In the genomic region with DNA sequence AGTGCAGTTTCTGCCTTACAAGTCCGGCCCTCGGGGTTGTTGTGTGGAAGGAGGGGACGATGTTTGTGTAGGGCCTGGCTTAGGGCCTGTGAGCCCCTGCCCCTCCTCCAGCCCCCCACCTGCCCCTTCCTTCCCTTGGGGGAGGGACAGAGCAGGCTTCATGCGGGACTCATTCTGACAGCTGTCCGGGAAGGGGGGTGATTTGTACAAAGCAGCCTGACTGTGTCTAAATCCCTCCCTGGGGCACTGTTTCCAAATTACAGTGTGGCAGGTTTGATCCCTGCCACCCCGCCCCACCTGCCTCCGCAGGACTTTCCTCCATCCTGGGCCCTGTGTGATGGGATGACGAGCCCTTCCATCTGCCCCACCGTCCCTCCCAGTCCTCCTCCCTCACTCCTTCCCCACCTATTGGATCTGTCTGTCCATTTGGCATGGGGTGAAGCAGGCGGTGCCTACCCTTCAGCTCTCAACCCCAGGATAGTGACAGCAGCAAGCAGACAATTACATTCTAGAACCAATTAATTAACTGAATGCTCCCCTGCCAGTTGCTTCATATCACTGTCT, we compare ENCODE assay signal across 16 cellular contexts.
DNase-seq lines count a peak whose midpoint lies in the region; ATAC-seq, FAIRE-seq and TF ChIP-seq lines count a peak whose summit lies in the region.
"Had no signal": no experiment of that assay in that cellular context is flagged by ENCODE, and none has a peak within 500 bp of the region (broad histone marks: within the 10 kb centered on the region; RNA-seq: fewer than 3 reads in every experiment).

No MANE protein-coding gene starts in this region.

- H2AFZ ChIP-seq in neural progenitor cell (replicated peaks): no peak overlapping the region

- H4K20me1 ChIP-seq in neural progenitor cell (ENCODE audit: low read depth): no peaks in the 10 kb centered on the region

- H3K4me2 ChIP-seq in A549: peak overlapping the region; percentile 72; the same call in 2 of the 3 replicates
- no peak overlapping the region for H3K4me2 ChIP-seq in neural progenitor cell

- H3K27ac ChIP-seq in A549 (peak overlapping the region; percentile 75 to 84), neural progenitor cell (no peak overlapping the region)

- in situ Hi-C loops in HAP-1 (cut with MboI; ENCODE audit: low sequenced_read_pairs): no loop called here

- H3K36me3 ChIP-seq in HAP-1 (replicated peaks): no peaks in the 10 kb centered on the region
- no peaks in the 10 kb centered on the region for H3K36me3 ChIP-seq in neural progenitor cell

- POLR2A ChIA-PET in A549 (lab: Yijun Ruan, JAX): no interaction called here

- peak overlapping the region in 3 of 5 experiments; percentile 32 to 51 (median 50) for H3K27ac Mint-ChIP-seq in brain
- no peak overlapping the region for H3K27ac Mint-ChIP-seq in neural progenitor cell
- H3K27ac Mint-ChIP-seq: H9 had no signal

- H3K4me1 ChIP-seq in A549 (peaks cover 73% of the 10 kb centered on the region), HAP-1 (peaks cover 18% of the 10 kb centered on the region), neural progenitor cell (peaks cover 24% of the 10 kb centered on the region)

- ATAC-seq in A549 (no peak), GM18505 (IDR thresholded peaks at IDR 0.05; ENCODE audit: unreplicated experiment) (no peak), HG02973 (IDR thresholded peaks at IDR 0.05; ENCODE audit: unreplicated experiment) (no peak)

- H3K4me3 ChIP-seq in A549 (no peak overlapping the region), HAP-1 (no peak overlapping the region), neural progenitor cell (no peak overlapping the region)

- H3K4me3 Mint-ChIP-seq in brain (peak overlapping the region in 1 of 5 experiments; percentile 41), neural progenitor cell (no peak overlapping the region)
- H3K4me3 Mint-ChIP-seq: H9 had no signal

- H3K27me3 Mint-ChIP-seq in brain (peaks cover 12% of the 10 kb centered on the region), neural progenitor cell (ENCODE audit: insufficient read depth, low read depth) (peaks cover 4% of the 10 kb centered on the region)

- H3K4me1 Mint-ChIP-seq in brain (peaks cover 77% of the 10 kb centered on the region), neural progenitor cell (peaks cover 24% of the 10 kb centered on the region)

- H3F3A ChIP-seq in neural progenitor cell (ENCODE audit: low read depth): peaks cover 16% of the 10 kb centered on the region

- no peak for TF ChIP-seq RAD21 in A549 (conservative IDR thresholded peaks at IDR 0.05 in 1 of 2, IDR thresholded peaks at IDR 0.05 in 1 of 2)

- H3K79me2 ChIP-seq in neural progenitor cell (ENCODE audit: low read depth): no peaks in the 10 kb centered on the region

- H3K9ac ChIP-seq in neural progenitor cell: no peak overlapping the region

- no peaks in the 10 kb centered on the region for H3K36me3 Mint-ChIP-seq in brain
- no peaks in the 10 kb centered on the region for H3K36me3 Mint-ChIP-seq in neural progenitor cell

- H3K9me3 Mint-ChIP-seq in brain (no peaks in the 10 kb centered on the region), neural progenitor cell (no peaks in the 10 kb centered on the region)
- H3K9me3 Mint-ChIP-seq: H9 had no signal

- CTCF ChIA-PET in A549 (lab: Yijun Ruan, JAX): interaction anchor here (1.5 kb wide), 1 partner anchor 12 kb away, joined by 3 read pairs; no protein-coding TSS in a partner anchor

- TF ChIP-seq CTCF in A549 (IDR thresholded peaks at IDR 0.05) (no peak), brain (conservative IDR thresholded peaks at IDR 0.05) (no peak), neural progenitor cell (IDR thresholded peaks at IDR 0.05) (no peak)

- WGBS in A549 (ENCODE audit: missing lambda C conversion rate): 90% methylated on average over 8 of the region's 10 CpGs

- TF ChIP-seq POLR2A in A549 (IDR thresholded peaks at IDR 0.05; ENCODE audit: low read length) (no peak), GM18505 (IDR thresholded peaks at IDR 0.05; ENCODE audit: borderline replicate concordance, extremely low read depth, insufficient read depth, insufficient read length) (no peak)

- H3K9me3 ChIP-seq in A549 (no peaks in the 10 kb centered on the region), HAP-1 (no peaks in the 10 kb centered on the region), neural progenitor cell (ENCODE audit: low read depth) (no peaks in the 10 kb centered on the region)

- FAIRE-seq in A549 (lab: Jason Lieb, UNC): no peak
- FAIRE-seq: G401.6 had no signal

- no peak for TF ChIP-seq EP300 in A549 (IDR thresholded peaks at IDR 0.05)

- DNase-seq in A549 (ENCODE audit: low read depth in 1 of 2, low spot score in 1 of 2) (no peak), HAP-1 (ENCODE audit: low spot score in 2 of 2) (peak; percentile 25 to 56), neural progenitor cell (ENCODE audit: low spot score) (peak; percentile 24), KG1 (lab: John Stamatoyannopoulos, UW) (no peak)
- DNase-seq: ACHN, COR-L47, DMS 273 treated with DMSO at 0.1 percent for 48 hours, DND-41, H9, NCI-H1105, NCI-H2081, NCI-H774 had no signal

- H3K27me3 ChIP-seq in HAP-1 (ENCODE audit: low read depth) (no peaks in the 10 kb centered on the region), neural progenitor cell (no peaks in the 10 kb centered on the region)

TF ChIP-seq in A549, 52 proteins besides CTCF, POLR2A, EP300 and RAD21:
- TF ChIP-seq NPAS2 (CRISPR knock-in tag; IDR thresholded peaks at IDR 0.05; ENCODE audit: borderline replicate concordance): no peak
- no peak for TF ChIP-seq HEYL (CRISPR knock-in tag; IDR thresholded peaks at IDR 0.05)
- no peak for TF ChIP-seq ZSCAN20 (CRISPR knock-in tag; IDR thresholded peaks at IDR 0.05)
- TF ChIP-seq FOSL2 (IDR thresholded peaks at IDR 0.05): no peak
- TF ChIP-seq FOSL2 (CRISPR knock-in tag; IDR thresholded peaks at IDR 0.05): no peak
- TF ChIP-seq MAFK (IDR thresholded peaks at IDR 0.05; ENCODE audit: partially characterized antibody): no peak
- no peak for TF ChIP-seq ZNF302 (CRISPR knock-in tag; IDR thresholded peaks at IDR 0.05)

Comparison
In these comparisons a context has a peak if more than half of its experiments do, and no peak if none do; other contexts are left out.
1. DNase-seq: peak in HAP-1 (2 of 2) and neural progenitor cell (single experiment); none in A549 (0 of 2) and KG1 (single experiment).